Comparison of ENCODE assay signal across 8 cellular contexts in the genomic region with DNA sequence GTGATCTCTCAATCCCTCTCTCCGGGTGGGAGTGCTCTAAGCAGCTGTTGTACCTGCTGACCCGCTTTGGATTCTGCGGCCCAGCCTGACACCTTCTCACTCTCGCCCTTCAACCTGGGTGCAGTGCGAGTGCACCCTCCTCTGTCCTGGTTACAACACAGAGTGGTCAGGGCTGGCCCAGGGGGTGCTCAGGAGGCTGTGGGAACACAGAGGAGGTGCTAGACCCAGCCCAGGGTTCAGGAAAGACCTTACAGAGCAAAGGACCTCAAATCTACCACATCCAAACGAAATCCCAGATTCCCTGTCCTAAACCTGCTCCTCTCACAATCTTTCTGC. TPM values are rescaled to one million over a fixed set of nuclear protein-coding genes. Genes with fewer than 3 reads are reported as not detected.
A peak's percentile ranks its signal among the peaks of the same experiment; 100 is the strongest.
DNase-seq lines count a peak whose midpoint lies in the region; ATAC-seq and TF ChIP-seq lines count a peak whose summit lies in the region.

No MANE protein-coding gene starts in this region.

- ATAC-seq in GM21447 (IDR thresholded peaks at IDR 0.05; ENCODE audit: unreplicated experiment) (peak; percentile 18), RWPE2 (ENCODE audit: low read depth) (peak; percentile 20; the same call in 2 of the 3 replicates), psoas muscle (peak in 2 of 4 donors; percentile 17 to 26), GM19324 (IDR thresholded peaks at IDR 0.05; ENCODE audit: low FRiP score, unreplicated experiment) (no peak)

- WGBS in psoas muscle, 3 donors = 14 to 18% (median 15%) methylated on average over 6 of the region's 6 CpGs

- no peaks in the 10 kb centered on the region for H3K4me1 ChIP-seq in RWPE2 (ENCODE audit: insufficient read depth, poor library complexity, severe bottlenecking)
- peaks cover 6% of the 10 kb centered on the region for H3K4me1 ChIP-seq in psoas muscle

- H3K9me3 ChIP-seq in RWPE2 (ENCODE audit: severe bottlenecking) (no peaks in the 10 kb centered on the region), psoas muscle (no peaks in the 10 kb centered on the region)

- H3K36me3 ChIP-seq in RWPE2 (ENCODE audit: low read depth) = no peaks in the 10 kb centered on the region
- peaks cover 2 to 3% of the 10 kb centered on the region in 2 donors for H3K36me3 ChIP-seq in psoas muscle (ENCODE audit: insufficient read depth in 1 of 2, low read depth in 1 of 2)

- H3K27ac ChIP-seq in RWPE2 (ENCODE audit: poor library complexity, severe bottlenecking) = no peak overlapping the region
- no peak overlapping the region for H3K27ac ChIP-seq in psoas muscle

- TF ChIP-seq CTCF in RWPE2 (IDR thresholded peaks at IDR 0.05; ENCODE audit: poor library complexity, severe bottlenecking) (no peak), fibroblast of pulmonary artery (IDR thresholded peaks at IDR 0.05; ENCODE audit: low read length, missing control alignments) (no peak), psoas muscle (IDR thresholded peaks at IDR 0.05) (no peak)

- DNase-seq in RWPE2 (ENCODE audit: low spot score) (no peak), fibroblast of pulmonary artery (ENCODE audit: low read depth) (no peak), psoas muscle (no peak), iPS-NIHi11 (ENCODE audit: low spot score) (no peak), NOMO-1 treated with dmso at 0.1 percent for 144 hours (lab: John Stamatoyannopoulos, UW; ENCODE audit: unreplicated experiment) (no peak), Ammon's horn (ENCODE audit: low spot score) (no peak)

- H3K27me3 ChIP-seq in RWPE2 (ENCODE audit: insufficient read depth, poor library complexity, severe bottlenecking) = no peaks in the 10 kb centered on the region
- H3K27me3 ChIP-seq in psoas muscle (ENCODE audit: insufficient read depth in 3 of 3, low read length in 2 of 3) = peaks cover 0 to 13% (median 3%) of the 10 kb centered on the region in 3 donors

- intact Hi-C loops in psoas muscle (cut with DNase I) = loop anchor here (2.0 to 5.0 kb wide), 4 partner anchors 22 to 488 kb away; no protein-coding TSS in a partner anchor

- H3K4me3 ChIP-seq in RWPE2 (ENCODE audit: severe bottlenecking) (peak overlapping the region; percentile 47), fibroblast of pulmonary artery (replicated peaks; ENCODE audit: low read depth, low read length) (peak overlapping the region; percentile 75), psoas muscle (peak overlapping the region; percentile 81)

RNA-seq across cellular contexts. Expression of a gene that starts 23.7 kb away (rescaled TPM):
- 1 to 10 TPM; 4.4 to 8.9 (median 6.7) TPM for total RNA-seq in psoas muscle
- polyA plus RNA-seq in psoas muscle = 1 to 10 TPM; 2.3 to 6.2 (median 3.0) TPM

RNA-seq across cellular contexts. Expression of a gene that starts 35.5 kb away (rescaled TPM):
- total RNA-seq in psoas muscle = under 1 TPM in 2 of 4 donors, not detected in 2; 0.56 to 0.65 TPM
- under 1 TPM in 1 of 3 donors, not detected in 2; 0.01 TPM for polyA plus RNA-seq in psoas muscle

RNA-seq across cellular contexts. Expression of a gene that starts 51.9 kb away (rescaled TPM):
- 1 to 10 TPM in 3 of 4 donors, under 1 TPM in 1; 0.93 to 1.9 (median 1.1) TPM for total RNA-seq in psoas muscle
- polyA plus RNA-seq in psoas muscle = under 1 TPM; 0.07 to 0.49 (median 0.10) TPM
